ENCODE assay signal across 1 cellular context in genomic region chr3:120348065-120348980, GRCh38.
TF ChIP-seq lines count a peak whose summit lies in the region.

No MANE protein-coding gene starts in this region.

TF ChIP-seq in GM23338, 12 proteins besides CTCF, POLR2A, EP300 and RAD21 (continued from another document):
- no peak for TF ChIP-seq ZNF462 (CRISPR knock-in tag; IDR thresholded peaks at IDR 0.05)
